ENCODE assay signal across 9 cellular contexts in the genomic region with DNA sequence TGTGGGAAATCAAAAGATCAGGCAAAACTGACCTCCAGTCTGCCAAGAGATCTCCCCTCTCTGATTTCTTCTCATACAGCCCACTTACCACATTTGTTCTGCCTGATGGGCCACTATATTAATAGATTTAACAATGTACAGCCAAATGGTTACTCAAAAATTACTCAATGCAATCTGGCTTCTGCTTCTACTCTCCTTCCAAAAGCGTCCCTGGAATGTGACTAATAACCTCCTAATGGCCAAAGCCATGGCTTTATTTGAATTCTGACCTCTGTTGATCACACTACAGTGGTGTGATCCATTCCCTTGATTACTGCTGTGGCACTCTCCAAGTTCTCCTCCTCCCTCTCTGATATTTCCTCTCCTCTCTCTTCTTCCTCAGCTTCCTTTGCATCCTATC.
"Had no signal": no experiment of that assay in that cellular context is flagged by ENCODE, and none has a peak within 500 bp of the region (broad histone marks: within the 10 kb centered on the region; RNA-seq: fewer than 3 reads in every experiment).

No MANE protein-coding gene starts in this region.

- H3K27ac ChIP-seq: GM23248 had no signal

- ATAC-seq: HepG2 had no signal

- H3K9me3 Mint-ChIP-seq: H9, IgD-negative memory B cell had no signal

- H3K4me3 ChIP-seq: GM23248 had no signal

- DNase-seq: GM23248, GOT3, H9, HCEC 1CT, KBM-7 had no signal

- FAIRE-seq: H54, HepG2, HTR-8/SVneo had no signal

- H3K36me3 Mint-ChIP-seq: IgD-negative memory B cell had no signal

- H3K9ac ChIP-seq: GM23248 had no signal

- H3K27ac Mint-ChIP-seq: IgD-negative memory B cell had no signal

- H3K27me3 Mint-ChIP-seq: IgD-negative memory B cell had no signal

- H3K4me3 Mint-ChIP-seq: H9, IgD-negative memory B cell had no signal

- H2AFZ ChIP-seq: GM23248 had no signal
